Comparison of ENCODE assay signal across 9 cellular contexts in genomic region chr2:65053199-65053598, GRCh38. TPM values are rescaled to one million over a fixed set of nuclear protein-coding genes. Genes with fewer than 3 reads are reported as not detected.
A peak's percentile ranks its signal among the peaks of the same experiment; 100 is the strongest.
DNase-seq lines count a peak whose midpoint lies in the region; ATAC-seq and TF ChIP-seq lines count a peak whose summit lies in the region.
"Had no signal": no experiment of that assay in that cellular context is flagged by ENCODE, and none has a peak within 500 bp of the region (broad histone marks: within the 10 kb centered on the region; RNA-seq: fewer than 3 reads in every experiment).

No MANE protein-coding gene starts in this region.

- intact Hi-C loops in CD14-positive monocyte (cut with micrococcal nuclease): no loop called here

- H3K4me2 ChIP-seq in SU-DHL-6 (ENCODE audit: low read depth, low read length, poor library complexity, severe bottlenecking): peak overlapping the region; percentile 2

- H3K4me3 Mint-ChIP-seq in CD14-positive monocyte: peak overlapping the region in 1 of 2 donors; percentile 65

- no peak overlapping the region for H3K9ac ChIP-seq in SU-DHL-6 (ENCODE audit: low read length)

- DNase-seq in CD14-positive monocyte (ENCODE audit: low spot score) (peak; percentile 71), A172 (ENCODE audit: low spot score) (no peak), NCI-H146 treated with DMSO at 0.1 percent for 48 hours (lab: John Stamatoyannopoulos, UW; ENCODE audit: unreplicated experiment) (no peak), ACHN (no peak)
- no peak for DNase-seq in stimulated activated CD8-positive, alpha-beta memory T cell treated with anti-CD3 and anti-CD28 coated beads, Interleukin-4, amount 100 ng/mL, for 48 hours

- no peaks in the 10 kb centered on the region for H3K27me3 ChIP-seq in SU-DHL-6 (ENCODE audit: low read length)

- H3K9me2 ChIP-seq in SU-DHL-6 (replicated peaks; ENCODE audit: insufficient read depth, low read length): no peaks in the 10 kb centered on the region

- no peak overlapping the region for H3K27ac ChIP-seq in SU-DHL-6 (ENCODE audit: low read depth, low read length)
- H3K27ac ChIP-seq: VCaP had no signal

- peak; percentile 46 for ATAC-seq in HG03095 (IDR thresholded peaks at IDR 0.05; ENCODE audit: unreplicated experiment)

- in situ Hi-C loops in ACHN (cut with HindIII; ENCODE audit: low pct_ligation_motif_present, low pct_unique_long_range_greater_than_20kb, low sequenced_read_pairs): no loop called here

- no peaks in the 10 kb centered on the region for H3K79me2 ChIP-seq in SU-DHL-6 (ENCODE audit: insufficient read depth, low read length)

- H4K20me1 ChIP-seq in SU-DHL-6 (ENCODE audit: low read depth, low read length): no peaks in the 10 kb centered on the region

- no peak for TF ChIP-seq CTCF in CD14-positive monocyte (IDR thresholded peaks at IDR 0.05)
- TF ChIP-seq CTCF in SU-DHL-6 (IDR thresholded peaks at IDR 0.05; ENCODE audit: insufficient read depth, low read length, poor library complexity, severe bottlenecking): no peak

- no peaks in the 10 kb centered on the region for H3K9me3 ChIP-seq in SU-DHL-6 (ENCODE audit: insufficient read depth, low read length)

- H3K9me3 Mint-ChIP-seq in CD14-positive monocyte: peaks cover 0 to 5% (median 2%) of the 10 kb centered on the region in 7 donors

- no peaks in the 10 kb centered on the region for H3K36me3 ChIP-seq in SU-DHL-6 (ENCODE audit: low read length)

- peak; percentile 17 for TF ChIP-seq POLR2A in GM19099 (IDR thresholded peaks at IDR 0.05; ENCODE audit: extremely low read depth, insufficient read length, low read depth)

- peaks cover 14% of the 10 kb centered on the region; the same call in 1 of the 2 replicates for H3F3A ChIP-seq in SU-DHL-6 (ENCODE audit: insufficient read depth)

- H3K27me3 Mint-ChIP-seq in CD14-positive monocyte (ENCODE audit: low read depth in 3 of 3): peaks cover 0 to 2% (median 1%) of the 10 kb centered on the region in 3 donors

- H3K4me3 ChIP-seq in SU-DHL-6 (ENCODE audit: insufficient read depth, low read length, poor library complexity, severe bottlenecking): no peak overlapping the region

- peaks cover 52% of the 10 kb centered on the region for H3K4me1 Mint-ChIP-seq in CD14-positive monocyte

- H3K36me3 Mint-ChIP-seq in CD14-positive monocyte: peaks cover 0 to 12% of the 10 kb centered on the region in 2 donors

- H3K27ac Mint-ChIP-seq in CD14-positive monocyte: peak overlapping the region; percentile 54 to 85 (median 78)

- H2AFZ ChIP-seq in SU-DHL-6 (ENCODE audit: low read depth, low read length, severe bottlenecking): no peak overlapping the region

RNA-seq across cellular contexts. Expression of gene CEP68, which starts 3.0 kb away (rescaled TPM):
- 1 to 10 TPM; 2.5 to 2.8 TPM for polyA plus RNA-seq in CD14-positive monocyte
- total RNA-seq in A172 (2014; rRNA removed; shearing (Covaris generic)): 6.0 and 10.0 TPM in 2 replicates
